8 cellular contexts compared by ENCODE assay signal in the genomic region with DNA sequence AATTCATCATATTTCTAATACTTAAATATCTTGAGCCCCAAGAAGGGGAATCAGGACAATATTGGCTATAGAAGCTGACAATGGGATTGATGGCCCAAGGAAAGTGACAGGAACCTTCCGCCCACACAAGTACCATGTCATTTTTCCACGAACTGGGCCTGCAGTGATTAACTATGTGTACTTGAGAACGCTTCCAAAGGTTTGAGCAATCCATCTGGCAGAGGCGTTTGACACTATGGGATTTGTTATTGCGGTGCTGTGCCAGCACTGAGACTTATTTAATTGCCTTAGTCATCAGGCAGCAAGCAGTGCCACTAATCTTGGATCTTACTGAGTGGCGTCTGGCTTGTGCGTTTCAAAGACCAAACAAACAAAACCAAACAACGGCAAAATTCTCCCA.
A peak's percentile ranks its signal among the peaks of the same experiment; 100 is the strongest.
DNase-seq lines count a peak whose midpoint lies in the region; ATAC-seq and TF ChIP-seq lines count a peak whose summit lies in the region.

No MANE protein-coding gene starts in this region.

- H3K9me3 Mint-ChIP-seq in neural progenitor cell (peaks cover 2% of the 10 kb centered on the region), immature natural killer cell (no peaks in the 10 kb centered on the region)

- H3K4me3 ChIP-seq in left ventricle myocardium inferior = no peak overlapping the region
- H3K4me3 ChIP-seq in gastrocnemius medialis = peak overlapping the region in 2 of 4 donors; percentile 15
- H3K4me3 ChIP-seq in neural progenitor cell = no peak overlapping the region

- H4K20me1 ChIP-seq in neural progenitor cell (ENCODE audit: low read depth) = no peaks in the 10 kb centered on the region

- H3K4me1 ChIP-seq in left ventricle myocardium inferior = peaks cover 21% of the 10 kb centered on the region
- peaks cover 29 to 41% of the 10 kb centered on the region in 2 donors for H3K4me1 ChIP-seq in gastrocnemius medialis
- H3K4me1 ChIP-seq in neural progenitor cell = no peaks in the 10 kb centered on the region

- no peak for TF ChIP-seq POLR2A in gastrocnemius medialis (IDR thresholded peaks at IDR 0.05)

- no peaks in the 10 kb centered on the region for H3K36me3 Mint-ChIP-seq in neural progenitor cell
- no peaks in the 10 kb centered on the region for H3K36me3 Mint-ChIP-seq in immature natural killer cell

- no peak overlapping the region for H3K27ac Mint-ChIP-seq in neural progenitor cell
- H3K27ac Mint-ChIP-seq in immature natural killer cell = no peak overlapping the region

- no peaks in the 10 kb centered on the region for H3K79me2 ChIP-seq in neural progenitor cell (ENCODE audit: low read depth)

- no peaks in the 10 kb centered on the region for H3K27me3 Mint-ChIP-seq in neural progenitor cell (ENCODE audit: insufficient read depth, low read depth)
- peaks cover 2 to 10% (median 5%) of the 10 kb centered on the region in 3 donors for H3K27me3 Mint-ChIP-seq in immature natural killer cell (ENCODE audit: low read depth in 3 of 3)

- in situ Hi-C loops in gastrocnemius medialis (cut with MboI; ENCODE audit: low sequenced_read_pairs in 4 of 4) = no loop called here

- H3F3A ChIP-seq in neural progenitor cell (ENCODE audit: low read depth) = no peaks in the 10 kb centered on the region

- no peak overlapping the region for H3K4me2 ChIP-seq in neural progenitor cell

- H3K9me3 ChIP-seq in left ventricle myocardium inferior (replicated peaks) (no peaks in the 10 kb centered on the region), gastrocnemius medialis (no peaks in the 10 kb centered on the region), neural progenitor cell (ENCODE audit: low read depth) (no peaks in the 10 kb centered on the region)

- ATAC-seq in gastrocnemius medialis = peak; percentile 99 to 100
- ATAC-seq in HG03097 (IDR thresholded peaks at IDR 0.05; ENCODE audit: low FRiP score, unreplicated experiment) = no peak
- no peak for ATAC-seq in GM21737 (IDR thresholded peaks at IDR 0.05; ENCODE audit: unreplicated experiment)

- H3K36me3 ChIP-seq in left ventricle myocardium inferior = no peaks in the 10 kb centered on the region
- no peaks in the 10 kb centered on the region for H3K36me3 ChIP-seq in gastrocnemius medialis
- no peaks in the 10 kb centered on the region for H3K36me3 ChIP-seq in neural progenitor cell

- intact Hi-C loops in left ventricle myocardium inferior (cut with micrococcal nuclease) (no loop called here), gastrocnemius medialis (cut with DNase I; ENCODE audit: low total_unique reads) (loop anchor here (1.0 to 5.0 kb wide), 3 partner anchors 24 to 136 kb away; a partner anchor contains a TSS)

- H3K27ac ChIP-seq in left ventricle myocardium inferior (replicated peaks) (peak overlapping the region; percentile 85), gastrocnemius medialis (peak overlapping the region; percentile 80 to 91 (median 84)), neural progenitor cell (no peak overlapping the region)

- TF ChIP-seq CTCF in left ventricle myocardium inferior (IDR thresholded peaks at IDR 0.05; ENCODE audit: borderline replicate concordance) (no peak), gastrocnemius medialis (IDR thresholded peaks at IDR 0.05 in 4 of 5, conservative IDR thresholded peaks at IDR 0.05 in 1 of 5) (no peak), neural progenitor cell (IDR thresholded peaks at IDR 0.05) (no peak)

- DNase-seq in ELR (ENCODE audit: low read depth) (peak; percentile 36), astrocyte of the hippocampus (ENCODE audit: low read depth, low spot score) (peak; percentile 81), left ventricle myocardium inferior (peak; percentile 60), gastrocnemius medialis (peak; percentile 88 to 90), neural progenitor cell (ENCODE audit: low spot score) (no peak), immature natural killer cell (no peak)

- H3K4me1 Mint-ChIP-seq in neural progenitor cell = no peaks in the 10 kb centered on the region
- H3K4me1 Mint-ChIP-seq in immature natural killer cell = no peaks in the 10 kb centered on the region

- H3K27me3 ChIP-seq in left ventricle myocardium inferior (ENCODE audit: low read depth) = no peaks in the 10 kb centered on the region
- H3K27me3 ChIP-seq in gastrocnemius medialis = no peaks in the 10 kb centered on the region
- H3K27me3 ChIP-seq in neural progenitor cell = no peaks in the 10 kb centered on the region

- H3K4me3 Mint-ChIP-seq in neural progenitor cell (no peak overlapping the region), immature natural killer cell (no peak overlapping the region)

- no peak overlapping the region for H3K9ac ChIP-seq in neural progenitor cell

- H2AFZ ChIP-seq in neural progenitor cell (replicated peaks) = no peak overlapping the region

Comparison
In these comparisons a context has a peak if more than half of its experiments do, and no peak if none do; other contexts are left out.
1. DNase-seq: peak in ELR (single experiment), astrocyte of the hippocampus (single experiment), left ventricle myocardium inferior (single experiment) and gastrocnemius medialis (2 of 2); none in neural progenitor cell (single experiment) and immature natural killer cell (0 of 3).
2. ATAC-seq: peak in gastrocnemius medialis (2 of 2); none in HG03097 (single experiment) and GM21737 (single experiment).